1 cellular context compared by ENCODE assay signal in genomic region chr17:78129385-78130079, GRCh38.
TF ChIP-seq lines count a peak whose summit lies in the region.

No MANE protein-coding gene starts in this region.

TF ChIP-seq in GM23338, 12 proteins besides CTCF, POLR2A, EP300 and RAD21 (continued from another document):
- TF ChIP-seq ZNF462 (CRISPR knock-in tag; IDR thresholded peaks at IDR 0.05) (no peak), ZNF331 (CRISPR knock-in tag; IDR thresholded peaks at IDR 0.05; ENCODE audit: low read depth) (no peak), STAT1 (IDR thresholded peaks at IDR 0.05; ENCODE audit: unreplicated experiment) (no peak), REST (IDR thresholded peaks at IDR 0.05; ENCODE audit: unreplicated experiment) (no peak), JUNB (IDR thresholded peaks at IDR 0.05; ENCODE audit: unreplicated experiment) (no peak), CREB1 (CRISPR knock-in tag; IDR thresholded peaks at IDR 0.05; ENCODE audit: low read depth) (no peak)
